ENCODE assay signal across 11 cellular contexts in the genomic region with DNA sequence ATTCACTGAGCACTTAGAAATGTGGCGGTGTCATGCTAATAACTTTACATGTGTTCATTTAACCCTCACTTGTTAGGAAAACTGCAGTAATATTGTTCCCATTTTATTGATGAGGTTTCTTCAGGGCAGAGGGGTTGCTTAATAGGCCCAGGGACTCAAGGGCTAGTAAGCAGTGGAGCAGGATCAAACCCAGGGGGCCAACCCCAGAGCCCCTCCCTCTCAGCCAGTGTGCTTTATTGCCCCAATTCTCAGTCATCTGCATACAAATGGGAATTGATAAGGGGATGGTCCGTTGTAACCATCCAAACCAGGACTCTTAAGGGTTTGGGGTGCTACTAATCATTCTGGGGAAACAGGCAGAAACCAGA.
A peak's percentile ranks its signal among the peaks of the same experiment; 100 is the strongest.
DNase-seq lines count a peak whose midpoint lies in the region; ATAC-seq and TF ChIP-seq lines count a peak whose summit lies in the region.
"Had no signal": no experiment of that assay in that cellular context is flagged by ENCODE, and none has a peak within 500 bp of the region (broad histone marks: within the 10 kb centered on the region; RNA-seq: fewer than 3 reads in every experiment).

No MANE protein-coding gene starts in this region.

- H2BK20ac ChIP-seq in H9 (ENCODE audit: low read depth, low read length, poor library complexity, severe bottlenecking) = no peak overlapping the region

- H3K4me2 ChIP-seq in H9 (ENCODE audit: insufficient read depth, insufficient read length, low read length) (peak overlapping the region; percentile 73), PC-3 (ENCODE audit: low read length) (no peak overlapping the region)

- H3K9me2 ChIP-seq in PC-3 (replicated peaks; ENCODE audit: low read length) = no peaks in the 10 kb centered on the region

- H4K91ac ChIP-seq in H9 (ENCODE audit: insufficient read length, low read depth, low read length) = no peak overlapping the region

- H3K23ac ChIP-seq in H9 (ENCODE audit: insufficient read length, low read depth, low read length) = no peak overlapping the region

- peaks cover 58 to 59% of the 10 kb centered on the region in 2 experiments for H3K4me1 Mint-ChIP-seq in H9
- H3K4me1 Mint-ChIP-seq in activated naive CD8-positive, alpha-beta T cell treated with anti-CD3 and anti-CD28 coated beads for 36 hours = peaks cover 60% of the 10 kb centered on the region
- H3K4me1 Mint-ChIP-seq in memory B cell = peaks cover 52% of the 10 kb centered on the region

- H2BK12ac ChIP-seq in H9 (ENCODE audit: insufficient read length, low read depth, low read length) = no peak overlapping the region

- H4K5ac ChIP-seq in H9 (ENCODE audit: insufficient read length, low read depth, low read length) = no peak overlapping the region

- POLR2A ChIA-PET in PC-3 (lab: Charles Lee; ENCODE audit: unreplicated experiment) = no interaction called here

- H3K9me3 Mint-ChIP-seq in H9 (no peaks in the 10 kb centered on the region), memory B cell (no peaks in the 10 kb centered on the region)
- no peaks in the 10 kb centered on the region for H3K9me3 Mint-ChIP-seq in activated naive CD8-positive, alpha-beta T cell treated with anti-CD3 and anti-CD28 coated beads for 36 hours

- no peaks in the 10 kb centered on the region for H3K27me3 ChIP-seq in H9 (ENCODE audit: insufficient read depth, low read length)
- H3K27me3 ChIP-seq in PC-3 (ENCODE audit: low read length) = no peaks in the 10 kb centered on the region

- BruUV-seq in PC-3 (replicated peaks; lab: Mats Ljungman, UMichigan) = no TSS peak

- H3K27me3 Mint-ChIP-seq in H9 (ENCODE audit: low read depth) (no peaks in the 10 kb centered on the region), memory B cell (no peaks in the 10 kb centered on the region)
- H3K27me3 Mint-ChIP-seq in activated naive CD8-positive, alpha-beta T cell treated with anti-CD3 and anti-CD28 coated beads for 36 hours = no peaks in the 10 kb centered on the region

- H4K8ac ChIP-seq in H9 (replicated peaks; ENCODE audit: insufficient read length, low read depth, low read length) = no peak overlapping the region

- no peak overlapping the region for H3T11ph ChIP-seq in H9 (ENCODE audit: low read length)

- H3K4me1 ChIP-seq in H9 (ENCODE audit: insufficient read depth, low read length) (peaks cover 6% of the 10 kb centered on the region; the same call in 1 of the 2 replicates), PC-3 (ENCODE audit: insufficient read depth, low read length) (peaks cover 53% of the 10 kb centered on the region)

- no CpG with 5 or more reads among the region's 2 CpGs for WGBS in H9 (ENCODE audit: extremely low coverage, insufficient read length, low lambda C conversion rate)

- no peak overlapping the region for H2BK15ac ChIP-seq in H9 (ENCODE audit: low read depth, low read length)

- H3K9me3 ChIP-seq in H9 (ENCODE audit: control insufficient read depth, low read depth, low read length) (no peaks in the 10 kb centered on the region), PC-3 (ENCODE audit: low read length) (no peaks in the 10 kb centered on the region)

- peak overlapping the region; percentile 48 to 74; a peak in 4 of 5 replicates for H3K4me3 Mint-ChIP-seq in H9
- peak overlapping the region; percentile 89 for H3K4me3 Mint-ChIP-seq in activated naive CD8-positive, alpha-beta T cell treated with anti-CD3 and anti-CD28 coated beads for 36 hours
- H3K4me3 Mint-ChIP-seq in memory B cell = peak overlapping the region; percentile 82

- H2AFZ ChIP-seq in H9 (ENCODE audit: low read length) (no peak overlapping the region), PC-3 (ENCODE audit: low read length) (no peak overlapping the region)

- ATAC-seq in memory B cell (ENCODE audit: low read depth) (no peak), PC-3 (no peak), GM18873 (IDR thresholded peaks at IDR 0.05; ENCODE audit: low FRiP score, unreplicated experiment) (no peak)

- H3K18ac ChIP-seq in H9 (ENCODE audit: insufficient read length, low read depth, low read length) = no peak overlapping the region

- no peaks in the 10 kb centered on the region for H3K79me1 ChIP-seq in H9 (ENCODE audit: insufficient read depth, low read depth, low read length, poor library complexity, severe bottlenecking)

- H3F3A ChIP-seq in PC-3 (ENCODE audit: low read length, unreplicated experiment) = no peaks in the 10 kb centered on the region

- H3K4ac ChIP-seq in H9 (ENCODE audit: low read depth, low read length) = no peak overlapping the region

- H3K9ac ChIP-seq in H9 (ENCODE audit: extremely low read depth, insufficient read length, low read length) = peak overlapping the region; percentile 13
- no peak overlapping the region for H3K9ac ChIP-seq in PC-3 (ENCODE audit: low read length)

- H3K56ac ChIP-seq in H9 (ENCODE audit: insufficient read length, low read depth, low read length) = no peak overlapping the region

- H4K20me1 ChIP-seq in H9 (ENCODE audit: control insufficient read depth, insufficient read depth, insufficient read length) (no peaks in the 10 kb centered on the region), PC-3 (ENCODE audit: low read length) (no peaks in the 10 kb centered on the region)

- no peak overlapping the region for H2BK120ac ChIP-seq in H9 (ENCODE audit: low read depth, low read length, poor library complexity, severe bottlenecking)

- no peaks in the 10 kb centered on the region for H3K36me3 ChIP-seq in PC-3 (ENCODE audit: low read depth, low read length)

- H2BK5ac ChIP-seq in H9 (ENCODE audit: insufficient read length, low read length) = no peak overlapping the region

- DNase-seq in H9 (peak; percentile 60), memory B cell (ENCODE audit: low spot score in 2 of 2) (no peak), SIG-M5 treated with dmso at 0.1 percent for 504 hours (lab: John Stamatoyannopoulos, UW; ENCODE audit: unreplicated experiment) (no peak), HCEC 1CT (no peak), PC-3 (no peak)
- DNase-seq in activated naive CD8-positive, alpha-beta T cell treated with anti-CD3 and anti-CD28 coated beads for 36 hours = no peak
- DNase-seq: activated CD8-positive, alpha-beta memory T cell treated with anti-CD3 and anti-CD28 coated beads, Interleukin-2, amount 50 U/mL, for 48 hours; NCI-H1048 had no signal

- H3K36me3 Mint-ChIP-seq in H9 (ENCODE audit: insufficient read depth in 1 of 3, low read depth in 3 of 3) (no peaks in the 10 kb centered on the region), memory B cell (peaks cover 29% of the 10 kb centered on the region)
- peaks cover 79% of the 10 kb centered on the region for H3K36me3 Mint-ChIP-seq in activated naive CD8-positive, alpha-beta T cell treated with anti-CD3 and anti-CD28 coated beads for 36 hours

- TF ChIP-seq CTCF in 22Rv1 (IDR thresholded peaks at IDR 0.05) (no peak), H9 (conservative IDR thresholded peaks at IDR 0.05) (no peak), PC-3 (conservative IDR thresholded peaks at IDR 0.05; ENCODE audit: low read depth, low read length) (no peak)

- intact Hi-C loops in PC-3 (cut with micrococcal nuclease) = no loop called here

- CTCF ChIA-PET in PC-3 (lab: Charles Lee) = no interaction called here

- H3K27ac ChIP-seq in 22Rv1 (peak overlapping the region; percentile 77), H9 (ENCODE audit: insufficient read length, low read depth, low read length) (peak overlapping the region; percentile 94), PC-3 (ENCODE audit: low read length) (no peak overlapping the region)

- H3K79me2 ChIP-seq in H9 (ENCODE audit: insufficient read depth, low read length) = no peaks in the 10 kb centered on the region
- H3K79me2 ChIP-seq in PC-3 (ENCODE audit: low read length) = no peaks in the 10 kb centered on the region

- H2AK5ac ChIP-seq in H9 (ENCODE audit: insufficient read length, low read length) = no peak overlapping the region

- no peaks in the 10 kb centered on the region for H3K23me2 ChIP-seq in H9 (ENCODE audit: insufficient read length, low read depth, low read length, poor library complexity, severe bottlenecking)

- peak overlapping the region; percentile 97 to 99 (median 97) for H3K27ac Mint-ChIP-seq in H9
- peak overlapping the region; percentile 96 for H3K27ac Mint-ChIP-seq in activated naive CD8-positive, alpha-beta T cell treated with anti-CD3 and anti-CD28 coated beads for 36 hours
- H3K27ac Mint-ChIP-seq in memory B cell = peak overlapping the region; percentile 93

- H3K4me3 ChIP-seq in PC-3 (ENCODE audit: low read length) = no peak overlapping the region
- H3K4me3 ChIP-seq: lung had no signal

- no peak overlapping the region for H3K14ac ChIP-seq in H9 (ENCODE audit: insufficient read depth, low read length)
